Comparison of ENCODE assay signal across 1 cellular context in the genomic region with DNA sequence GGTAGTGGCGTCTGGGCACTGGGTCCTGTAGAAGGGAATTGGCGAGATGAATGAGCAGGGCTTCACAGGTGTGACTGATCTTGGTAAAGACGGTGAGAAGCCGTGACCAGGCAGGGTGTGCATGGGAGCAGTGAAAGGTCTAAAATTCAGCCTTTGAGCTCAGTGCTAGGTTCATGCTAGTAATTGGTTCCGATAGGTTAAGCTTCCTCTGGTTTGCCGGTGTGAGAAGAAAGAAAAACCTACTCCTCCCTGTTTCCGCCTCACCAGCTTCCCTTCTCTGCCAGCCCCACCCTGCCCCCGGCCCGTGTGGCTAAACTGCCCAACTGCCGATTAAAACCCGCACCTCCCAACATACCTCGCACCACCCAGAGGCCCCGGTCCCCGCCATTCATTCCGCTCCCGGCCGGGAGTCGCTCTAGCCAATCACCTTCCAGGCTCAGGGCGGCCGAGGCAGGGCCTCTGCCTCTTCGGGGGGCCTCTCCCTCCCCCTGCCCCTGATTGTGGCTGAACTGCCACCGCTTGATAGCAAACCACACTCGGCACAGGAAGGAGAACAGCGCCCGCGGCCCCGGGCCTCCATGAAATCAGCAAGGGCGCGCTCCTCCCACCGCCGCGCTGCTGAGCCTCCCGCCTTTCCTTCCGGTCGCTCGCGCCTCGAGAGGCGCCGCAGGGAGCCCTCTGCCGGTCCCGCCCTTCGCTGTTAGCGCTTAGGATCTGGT.
A peak's percentile ranks its signal among the peaks of the same experiment; 100 is the strongest.
TF ChIP-seq lines count a peak whose summit lies in the region.

No MANE protein-coding gene starts in this region.

TF ChIP-seq in HepG2, 621 proteins besides CTCF, POLR2A, EP300 and RAD21 (continued from another document and continues in another):
- peak; percentile 10; the same call in 1 of the 2 replicates for TF ChIP-seq ZNF609 (CRISPR knock-in tag; IDR thresholded peaks at IDR 0.05; ENCODE audit: borderline replicate concordance)
- no peak for TF ChIP-seq ARNTL (CRISPR knock-in tag; IDR thresholded peaks at IDR 0.05)
- TF ChIP-seq ELF4 (CRISPR knock-in tag; IDR thresholded peaks at IDR 0.05; ENCODE audit: borderline replicate concordance) = no peak
- 0 out of 2 replicates have a peak, but pooled peaks have one; percentile 67 for TF ChIP-seq SRY (CRISPR knock-in tag; IDR thresholded peaks at IDR 0.05)
- peak; percentile 45 for TF ChIP-seq ZEB1 (IDR thresholded peaks at IDR 0.05; ENCODE audit: insufficient replicate concordance, low read depth)
- TF ChIP-seq ZNF780A (CRISPR knock-in tag; IDR thresholded peaks at IDR 0.05) = no peak
- no peak for TF ChIP-seq ZNF562 (CRISPR knock-in tag; IDR thresholded peaks at IDR 0.05; ENCODE audit: borderline replicate concordance)
- TF ChIP-seq GPBP1L1 (CRISPR knock-in tag; IDR thresholded peaks at IDR 0.05) = no peak
- peak; percentile 59 for TF ChIP-seq SP4 (CRISPR knock-in tag; IDR thresholded peaks at IDR 0.05)
- TF ChIP-seq, protein P1, sequence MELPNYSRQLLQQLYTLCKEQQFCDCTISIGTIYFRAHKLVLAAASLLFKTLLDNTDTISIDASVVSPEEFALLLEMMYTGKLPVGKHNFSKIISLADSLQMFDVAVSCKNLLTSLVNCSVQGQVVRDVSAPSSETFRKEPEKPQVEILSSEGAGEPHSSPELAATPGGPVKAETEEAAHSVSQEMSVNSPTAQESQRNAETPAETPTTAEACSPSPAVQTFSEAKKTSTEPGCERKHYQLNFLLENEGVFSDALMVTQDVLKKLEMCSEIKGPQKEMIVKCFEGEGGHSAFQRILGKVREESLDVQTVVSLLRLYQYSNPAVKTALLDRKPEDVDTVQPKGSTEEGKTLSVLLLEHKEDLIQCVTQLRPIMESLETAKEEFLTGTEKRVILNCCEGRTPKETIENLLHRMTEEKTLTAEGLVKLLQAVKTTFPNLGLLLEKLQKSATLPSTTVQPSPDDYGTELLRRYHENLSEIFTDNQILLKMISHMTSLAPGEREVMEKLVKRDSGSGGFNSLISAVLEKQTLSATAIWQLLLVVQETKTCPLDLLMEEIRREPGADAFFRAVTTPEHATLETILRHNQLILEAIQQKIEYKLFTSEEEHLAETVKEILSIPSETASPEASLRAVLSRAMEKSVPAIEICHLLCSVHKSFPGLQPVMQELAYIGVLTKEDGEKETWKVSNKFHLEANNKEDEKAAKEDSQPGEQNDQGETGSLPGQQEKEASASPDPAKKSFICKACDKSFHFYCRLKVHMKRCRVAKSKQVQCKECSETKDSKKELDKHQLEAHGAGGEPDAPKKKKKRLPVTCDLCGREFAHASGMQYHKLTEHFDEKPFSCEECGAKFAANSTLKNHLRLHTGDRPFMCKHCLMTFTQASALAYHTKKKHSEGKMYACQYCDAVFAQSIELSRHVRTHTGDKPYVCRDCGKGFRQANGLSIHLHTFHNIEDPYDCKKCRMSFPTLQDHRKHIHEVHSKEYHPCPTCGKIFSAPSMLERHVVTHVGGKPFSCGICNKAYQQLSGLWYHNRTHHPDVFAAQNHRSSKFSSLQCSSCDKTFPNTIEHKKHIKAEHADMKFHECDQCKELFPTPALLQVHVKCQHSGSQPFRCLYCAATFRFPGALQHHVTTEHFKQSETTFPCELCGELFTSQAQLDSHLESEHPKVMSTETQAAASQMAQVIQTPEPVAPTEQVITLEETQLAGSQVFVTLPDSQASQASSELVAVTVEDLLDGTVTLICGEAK (IDR thresholded peaks at IDR 0.05) = no peak
- TF ChIP-seq, protein P1 (CRISPR knock-in tag; IDR thresholded peaks at IDR 0.05) = peak; percentile 63; the same call in 1 of the 2 replicates
- TF ChIP-seq, protein P2, sequence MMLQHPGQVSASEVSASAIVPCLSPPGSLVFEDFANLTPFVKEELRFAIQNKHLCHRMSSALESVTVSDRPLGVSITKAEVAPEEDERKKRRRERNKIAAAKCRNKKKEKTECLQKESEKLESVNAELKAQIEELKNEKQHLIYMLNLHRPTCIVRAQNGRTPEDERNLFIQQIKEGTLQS (CRISPR knock-in tag; IDR thresholded peaks at IDR 0.05) = no peak
- TF ChIP-seq ZBTB21 (CRISPR knock-in tag; IDR thresholded peaks at IDR 0.05) = no peak
- peak; percentile 55; the same call in 1 of the 2 replicates for TF ChIP-seq GATAD1 (CRISPR knock-in tag; IDR thresholded peaks at IDR 0.05)
- TF ChIP-seq KDM3A (CRISPR knock-in tag; IDR thresholded peaks at IDR 0.05; ENCODE audit: low read depth) = 0 out of 2 replicates have a peak, but pooled peaks have one; percentile 54
- no peak for TF ChIP-seq EZH2 (conservative IDR thresholded peaks at IDR 0.05; ENCODE audit: low read depth, low read length)
- peak; percentile 28; the same call in 1 of the 2 replicates for TF ChIP-seq MED1 (CRISPR knock-in tag; IDR thresholded peaks at IDR 0.05)
- peak; percentile 90 for TF ChIP-seq GABPB1 (CRISPR knock-in tag; IDR thresholded peaks at IDR 0.05)
- TF ChIP-seq, protein P3, sequence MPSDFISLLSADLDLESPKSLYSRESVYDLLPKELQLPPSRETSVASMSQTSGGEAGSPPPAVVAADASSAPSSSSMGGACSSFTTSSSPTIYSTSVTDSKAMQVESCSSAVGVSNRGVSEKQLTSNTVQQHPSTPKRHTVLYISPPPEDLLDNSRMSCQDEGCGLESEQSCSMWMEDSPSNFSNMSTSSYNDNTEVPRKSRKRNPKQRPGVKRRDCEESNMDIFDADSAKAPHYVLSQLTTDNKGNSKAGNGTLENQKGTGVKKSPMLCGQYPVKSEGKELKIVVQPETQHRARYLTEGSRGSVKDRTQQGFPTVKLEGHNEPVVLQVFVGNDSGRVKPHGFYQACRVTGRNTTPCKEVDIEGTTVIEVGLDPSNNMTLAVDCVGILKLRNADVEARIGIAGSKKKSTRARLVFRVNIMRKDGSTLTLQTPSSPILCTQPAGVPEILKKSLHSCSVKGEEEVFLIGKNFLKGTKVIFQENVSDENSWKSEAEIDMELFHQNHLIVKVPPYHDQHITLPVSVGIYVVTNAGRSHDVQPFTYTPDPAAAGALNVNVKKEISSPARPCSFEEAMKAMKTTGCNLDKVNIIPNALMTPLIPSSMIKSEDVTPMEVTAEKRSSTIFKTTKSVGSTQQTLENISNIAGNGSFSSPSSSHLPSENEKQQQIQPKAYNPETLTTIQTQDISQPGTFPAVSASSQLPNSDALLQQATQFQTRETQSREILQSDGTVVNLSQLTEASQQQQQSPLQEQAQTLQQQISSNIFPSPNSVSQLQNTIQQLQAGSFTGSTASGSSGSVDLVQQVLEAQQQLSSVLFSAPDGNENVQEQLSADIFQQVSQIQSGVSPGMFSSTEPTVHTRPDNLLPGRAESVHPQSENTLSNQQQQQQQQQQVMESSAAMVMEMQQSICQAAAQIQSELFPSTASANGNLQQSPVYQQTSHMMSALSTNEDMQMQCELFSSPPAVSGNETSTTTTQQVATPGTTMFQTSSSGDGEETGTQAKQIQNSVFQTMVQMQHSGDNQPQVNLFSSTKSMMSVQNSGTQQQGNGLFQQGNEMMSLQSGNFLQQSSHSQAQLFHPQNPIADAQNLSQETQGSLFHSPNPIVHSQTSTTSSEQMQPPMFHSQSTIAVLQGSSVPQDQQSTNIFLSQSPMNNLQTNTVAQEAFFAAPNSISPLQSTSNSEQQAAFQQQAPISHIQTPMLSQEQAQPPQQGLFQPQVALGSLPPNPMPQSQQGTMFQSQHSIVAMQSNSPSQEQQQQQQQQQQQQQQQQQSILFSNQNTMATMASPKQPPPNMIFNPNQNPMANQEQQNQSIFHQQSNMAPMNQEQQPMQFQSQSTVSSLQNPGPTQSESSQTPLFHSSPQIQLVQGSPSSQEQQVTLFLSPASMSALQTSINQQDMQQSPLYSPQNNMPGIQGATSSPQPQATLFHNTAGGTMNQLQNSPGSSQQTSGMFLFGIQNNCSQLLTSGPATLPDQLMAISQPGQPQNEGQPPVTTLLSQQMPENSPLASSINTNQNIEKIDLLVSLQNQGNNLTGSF (CRISPR knock-in tag; IDR thresholded peaks at IDR 0.05) = 0 out of 2 replicates have a peak, but pooled peaks have one; percentile 60
- TF ChIP-seq, protein P4, sequence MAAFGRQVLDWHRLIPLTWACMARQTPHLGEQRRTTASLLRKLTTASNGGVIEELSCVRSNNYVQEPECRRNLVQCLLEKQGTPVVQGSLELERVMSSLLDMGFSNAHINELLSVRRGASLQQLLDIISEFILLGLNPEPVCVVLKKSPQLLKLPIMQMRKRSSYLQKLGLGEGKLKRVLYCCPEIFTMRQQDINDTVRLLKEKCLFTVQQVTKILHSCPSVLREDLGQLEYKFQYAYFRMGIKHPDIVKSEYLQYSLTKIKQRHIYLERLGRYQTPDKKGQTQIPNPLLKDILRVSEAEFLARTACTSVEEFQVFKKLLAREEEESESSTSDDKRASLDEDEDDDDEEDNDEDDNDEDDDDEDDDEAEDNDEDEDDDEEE (CRISPR knock-in tag; IDR thresholded peaks at IDR 0.05) = peak; percentile 58; the same call in 1 of the 2 replicates
- no peak for TF ChIP-seq CREM (IDR thresholded peaks at IDR 0.05)
- TF ChIP-seq CREM (CRISPR knock-in tag; IDR thresholded peaks at IDR 0.05) = no peak
- TF ChIP-seq FOXA1 (IDR thresholded peaks at IDR 0.05) = no peak
- no peak for TF ChIP-seq FOXA1 (CRISPR knock-in tag; IDR thresholded peaks at IDR 0.05)
- TF ChIP-seq, protein P5, sequence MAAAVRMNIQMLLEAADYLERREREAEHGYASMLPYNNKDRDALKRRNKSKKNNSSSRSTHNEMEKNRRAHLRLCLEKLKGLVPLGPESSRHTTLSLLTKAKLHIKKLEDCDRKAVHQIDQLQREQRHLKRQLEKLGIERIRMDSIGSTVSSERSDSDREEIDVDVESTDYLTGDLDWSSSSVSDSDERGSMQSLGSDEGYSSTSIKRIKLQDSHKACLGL (CRISPR knock-in tag; IDR thresholded peaks at IDR 0.05) = peak; percentile 43; the same call in 1 of the 2 replicates
- peak; percentile 64; the same call in 1 of the 2 replicates for TF ChIP-seq ZNF547 (CRISPR knock-in tag; IDR thresholded peaks at IDR 0.05)
- TF ChIP-seq ZNF749 (CRISPR knock-in tag; IDR thresholded peaks at IDR 0.05; ENCODE audit: borderline replicate concordance) = 0 out of 2 replicates have a peak, but pooled peaks have one; percentile 28
